In genomic region chr14:24196071-24197061, GRCh38 we compare ENCODE assay signal across 9 cellular contexts. TPM values are rescaled to one million over a fixed set of nuclear protein-coding genes. Genes with fewer than 3 reads are reported as not detected.
A peak's percentile ranks its signal among the peaks of the same experiment; 100 is the strongest.
DNase-seq lines count a peak whose midpoint lies in the region; ATAC-seq and TF ChIP-seq lines count a peak whose summit lies in the region.
"Had no signal": no experiment of that assay in that cellular context is flagged by ENCODE, and none has a peak within 500 bp of the region (broad histone marks: within the 10 kb centered on the region; RNA-seq: fewer than 3 reads in every experiment).

No MANE protein-coding gene starts in this region.

- no peaks in the 10 kb centered on the region for H3K27me3 ChIP-seq in BJ (ENCODE audit: control insufficient read depth, insufficient read depth, low read length)

- ATAC-seq in GM18517 (IDR thresholded peaks at IDR 0.05; ENCODE audit: unreplicated experiment) (peak; percentile 26), HG03432 (IDR thresholded peaks at IDR 0.05; ENCODE audit: unreplicated experiment) (peak; percentile 25), GM21367 (IDR thresholded peaks at IDR 0.05; ENCODE audit: unreplicated experiment) (no peak)

- POLR2A ChIA-PET in BJ (lab: Charles Lee), result interaction anchor here (0.6 to 0.9 kb wide), 3 partner anchors 103 to 502 kb away, joined by 3 to 8 read pairs (median 3); partner anchors contain the start of genes DHRS1 and NOP9

- TF ChIP-seq CTCF in BJ (IDR thresholded peaks at IDR 0.05; ENCODE audit: insufficient read depth, low read depth, low read length), result no peak
- TF ChIP-seq CTCF in WI38 (IDR thresholded peaks at IDR 0.05; ENCODE audit: low read depth, low read length), result no peak
- no peak for TF ChIP-seq CTCF in glutamatergic neuron (IDR thresholded peaks at IDR 0.05; ENCODE audit: partially characterized antibody, unreplicated experiment)
- no peak for TF ChIP-seq CTCF in progenitor cell of endocrine pancreas (IDR thresholded peaks at IDR 0.05; ENCODE audit: unreplicated experiment)

- H3K9me3 Mint-ChIP-seq in glutamatergic neuron (ENCODE audit: unreplicated experiment) (peaks cover 6% of the 10 kb centered on the region), progenitor cell of endocrine pancreas (ENCODE audit: low read depth) (peaks cover under 1% of the 10 kb centered on the region)

- H3K36me3 Mint-ChIP-seq in glutamatergic neuron (ENCODE audit: unreplicated experiment) (no peaks in the 10 kb centered on the region), progenitor cell of endocrine pancreas (ENCODE audit: insufficient read depth) (peaks cover 23% of the 10 kb centered on the region)

- peak overlapping the region; percentile 96 for H3K4me3 Mint-ChIP-seq in glutamatergic neuron (ENCODE audit: unreplicated experiment)
- H3K4me3 Mint-ChIP-seq in progenitor cell of endocrine pancreas (ENCODE audit: low read depth), result peak overlapping the region; percentile 91

- H3K4me1 Mint-ChIP-seq in glutamatergic neuron (ENCODE audit: low read depth, unreplicated experiment) (peaks cover 6% of the 10 kb centered on the region), progenitor cell of endocrine pancreas (ENCODE audit: low read depth) (peaks cover 17% of the 10 kb centered on the region)

- H3K27ac Mint-ChIP-seq in glutamatergic neuron (ENCODE audit: unreplicated experiment) (peak overlapping the region; percentile 96), progenitor cell of endocrine pancreas (peak overlapping the region; percentile 97)

- DNase-seq in BJ (ENCODE audit: low read depth), result no peak
- no peak for DNase-seq in glutamatergic neuron
- no peak for DNase-seq in progenitor cell of endocrine pancreas (ENCODE audit: low spot score, unreplicated experiment)
- no peak for DNase-seq in NCI-H510A treated with DMSO at 0.1 percent for 48 hours (lab: John Stamatoyannopoulos, UW)

- peaks cover 5% of the 10 kb centered on the region for H3K36me3 ChIP-seq in BJ (ENCODE audit: control insufficient read depth, insufficient read depth, low read length)

- CTCF ChIA-PET in BJ (lab: Yijun Ruan, JAX), result interaction anchor here (0.8 to 1.1 kb wide), 2 partner anchors 11 to 109 kb away, joined by 3 to 5 read pairs; no protein-coding TSS in a partner anchor

- H3K4me3 ChIP-seq in BJ (ENCODE audit: low read depth, low read length), result peak overlapping the region; percentile 87
- H3K4me3 ChIP-seq in WI38 (ENCODE audit: low read depth, low read length), result peak overlapping the region; percentile 89

- peaks cover 11% of the 10 kb centered on the region for H3K27me3 Mint-ChIP-seq in glutamatergic neuron (ENCODE audit: unreplicated experiment)
- no peaks in the 10 kb centered on the region for H3K27me3 Mint-ChIP-seq in progenitor cell of endocrine pancreas

RNA-seq across cellular contexts. Expression of gene TM9SF1, which starts 1.1 kb away (rescaled TPM):
- 50.5 and 59.2 TPM in 2 replicates for polyA plus RNA-seq in BJ (2011; rRNA removed)
- 31.5 and 51.2 TPM in 2 replicates for polyA minus RNA-seq in BJ (2011; rRNA and poly(A)+ RNA removed)
- total RNA-seq in glutamatergic neuron (ENCODE audit: unreplicated experiment) (35.0 TPM), progenitor cell of endocrine pancreas (52.9 and 56.2 TPM in 2 replicates)

RNA-seq across cellular contexts. Expression of gene IPO4, which starts 7.8 kb away (rescaled TPM):
- 11.5 and 26.8 TPM in 2 replicates for polyA plus RNA-seq in BJ (2011; rRNA removed)
- polyA minus RNA-seq in BJ (2011; rRNA and poly(A)+ RNA removed), result 22.1 and 32.0 TPM in 2 replicates
- total RNA-seq in glutamatergic neuron (ENCODE audit: unreplicated experiment) (25.5 TPM), progenitor cell of endocrine pancreas (54.9 and 56.4 TPM in 2 replicates)

RNA-seq across cellular contexts. Expression of gene TSSK4, which starts 9.1 kb away (rescaled TPM):
- polyA plus RNA-seq in BJ (2011; rRNA removed), result not detected in 2 replicates
- polyA minus RNA-seq in BJ (2011; rRNA and poly(A)+ RNA removed), result 0.21 TPM in 1 of 2 replicates, not detected in the other
- not detected for total RNA-seq in glutamatergic neuron (ENCODE audit: unreplicated experiment)
- total RNA-seq in progenitor cell of endocrine pancreas, result 0.29 TPM in 1 of 2 replicates, not detected in the other
- total RNA-seq: RPMI7951 had no signal

RNA-seq across cellular contexts. Expression of gene CHMP4A, which starts 16.9 kb away (rescaled TPM):
- polyA plus RNA-seq in BJ (2011; rRNA removed), result 36.3 and 52.1 TPM in 2 replicates
- 4.2 and 6.7 TPM in 2 replicates for polyA minus RNA-seq in BJ (2011; rRNA and poly(A)+ RNA removed)
- 32.4 TPM for total RNA-seq in glutamatergic neuron (ENCODE audit: unreplicated experiment)
- total RNA-seq in progenitor cell of endocrine pancreas, result 53.7 and 54.3 TPM in 2 replicates

RNA-seq across cellular contexts. Expression of gene MDP1, which starts 19.5 kb away (rescaled TPM):
- 16.3 and 19.3 TPM in 2 replicates for polyA plus RNA-seq in BJ (2011; rRNA removed)
- 2.2 and 7.9 TPM in 2 replicates for polyA minus RNA-seq in BJ (2011; rRNA and poly(A)+ RNA removed)
- total RNA-seq in glutamatergic neuron (ENCODE audit: unreplicated experiment) (25.5 TPM), progenitor cell of endocrine pancreas (15.2 and 17.7 TPM in 2 replicates)
